In genomic region chr19:37583340-37583739, GRCh38 we compare ENCODE assay signal across 22 cellular contexts. TPM values are rescaled to one million over a fixed set of nuclear protein-coding genes. Genes with fewer than 3 reads are reported as not detected.
DNase-seq lines count a peak whose midpoint lies in the region; ATAC-seq and TF ChIP-seq lines count a peak whose summit lies in the region.
"Had no signal": no experiment of that assay in that cellular context is flagged by ENCODE, and none has a peak within 500 bp of the region (broad histone marks: within the 10 kb centered on the region; RNA-seq: fewer than 3 reads in every experiment).

No MANE protein-coding gene starts in this region.

- H3K79me2 ChIP-seq in GM23338 (replicated peaks; ENCODE audit: insufficient read depth) = peaks cover 2% of the 10 kb centered on the region

- POLR2A ChIA-PET in WTC11 (lab: Charles Lee) = interaction anchor here (0.9 kb wide), 2 partner anchors 11 to 76 kb away, joined by 3 to 4 read pairs; partner anchors contain the start of genes ZNF540, ZNF571 and ZNF793

- DNase-seq in GM23338 (ENCODE audit: low spot score) (peak; percentile 66), NB4 (ENCODE audit: low read depth) (no peak), WTC11 (ENCODE audit: low spot score) (peak; percentile 40), mucosa of gallbladder (ENCODE audit: low spot score) (no peak), NCI-H2107 treated with DMSO at 0.1 percent for 48 hours (lab: John Stamatoyannopoulos, UW; ENCODE audit: unreplicated experiment) (no peak), cerebellar nuclear complex (lab: John Stamatoyannopoulos, UW) (no peak)
- no peak for DNase-seq in activated CD4-positive, CD25-positive, alpha-beta regulatory T cell treated with anti-CD3 and anti-CD28 coated beads, Interleukin-2, amount 50 U/mL, for 72 hours
- DNase-seq: Calu3; CD4-positive, alpha-beta T cell; DMS79 treated with DMSO at 0.1 percent for 48 hours; GDM1; GM23248; KG1; NCI-H1105 treated with DMSO at 0.1 percent for 48 hours; NCI-H1694 treated with DMSO at 0.1 percent for 48 hours; NCI-H526 treated with DMSO at 0.1 percent for 48 hours; Peyer's patch; SHP77; SK-N-SH; T-cell had no signal

- H3K27ac Mint-ChIP-seq in GM23338 (no peak overlapping the region), WTC11 (no peak overlapping the region)
- H3K27ac Mint-ChIP-seq: B cell; CD4-positive, alpha-beta T cell; T-cell had no signal

- H3K27me3 ChIP-seq in GM23338 (ENCODE audit: insufficient read depth) (no peaks in the 10 kb centered on the region), muscle layer of duodenum (ENCODE audit: low read depth, low read length) (no peaks in the 10 kb centered on the region)
- H3K27me3 ChIP-seq: Peyer's patch had no signal

- ATAC-seq in GM23338 (peak; percentile 67), WTC11 (peak; percentile 83)
- ATAC-seq: T-cell had no signal

- no peak for TF ChIP-seq POLR2A in NB4 (IDR thresholded peaks at IDR 0.05; ENCODE audit: extremely low read depth, insufficient read length)

- peaks cover 3% of the 10 kb centered on the region; the same call in 1 of the 2 replicates for H3K36me3 ChIP-seq in GM23338 (ENCODE audit: insufficient read depth)
- peaks cover 53 to 94% of the 10 kb centered on the region in 2 donors for H3K36me3 ChIP-seq in muscle layer of duodenum (ENCODE audit: control insufficient read depth in 1 of 2, insufficient read depth in 2 of 2, low read length in 2 of 2)

- no peaks in the 10 kb centered on the region for H3K4me1 Mint-ChIP-seq in GM23338
- no peaks in the 10 kb centered on the region for H3K4me1 Mint-ChIP-seq in WTC11
- H3K4me1 Mint-ChIP-seq: B cell had no signal

- H3K27ac ChIP-seq in GM23338 (ENCODE audit: low read depth) (no peak overlapping the region), muscle layer of duodenum (ENCODE audit: low read length) (no peak overlapping the region)
- H3K27ac ChIP-seq: GM23248, Peyer's patch had no signal

- H3K9me3 ChIP-seq in muscle layer of duodenum (ENCODE audit: control insufficient read depth in 1 of 2, low read length in 2 of 2) = peaks cover 70 to 87% of the 10 kb centered on the region in 2 donors

- no peaks in the 10 kb centered on the region for H3K4me1 ChIP-seq in GM23338 (ENCODE audit: insufficient read depth)
- H3K4me1 ChIP-seq in muscle layer of duodenum (ENCODE audit: control insufficient read depth in 1 of 2, insufficient read depth in 2 of 2, low read length in 2 of 2) = no peaks in the 10 kb centered on the region
- H3K4me1 ChIP-seq: Peyer's patch had no signal

- H3K4me3 ChIP-seq in GM23338 (no peak overlapping the region), NB4 (ENCODE audit: low read depth, low read length) (no peak overlapping the region), muscle layer of duodenum (ENCODE audit: low read depth in 1 of 2, low read length in 2 of 2) (peak overlapping the region; percentile 11 to 37)
- H3K4me3 ChIP-seq: GM23248, Peyer's patch had no signal

- H3K27me3 Mint-ChIP-seq in GM23338 (ENCODE audit: insufficient read depth, low read depth, poor library complexity) (no peaks in the 10 kb centered on the region), WTC11 (ENCODE audit: low read depth) (no peaks in the 10 kb centered on the region)
- H3K27me3 Mint-ChIP-seq: B cell; CD4-positive, alpha-beta T cell; T-cell had no signal

- CTCF ChIA-PET in WTC11 (lab: Charles Lee) = interaction anchor here (0.6 to 1.3 kb wide), 8 partner anchors 10 to 221 kb away, joined by 3 to 11 read pairs (median 4); partner anchors contain the start of genes ZNF527, ZNF540, ZNF571 and ZNF793

- no peak overlapping the region for H3K4me2 ChIP-seq in GM23338
- H3K4me2 ChIP-seq: SK-N-SH had no signal

- H3K36me3 Mint-ChIP-seq in GM23338 (ENCODE audit: low read depth) (peaks cover 38% of the 10 kb centered on the region), WTC11 (peaks cover 42% of the 10 kb centered on the region)

- H3K4me3 Mint-ChIP-seq in GM23338 (no peak overlapping the region), WTC11 (no peak overlapping the region)
- H3K4me3 Mint-ChIP-seq: B cell; CD4-positive, alpha-beta T cell; T-cell had no signal

- H2AFZ ChIP-seq in GM23338 = no peak overlapping the region
- H2AFZ ChIP-seq: GM23248 had no signal

- H3F3A ChIP-seq in GM23338 (replicated peaks; ENCODE audit: low read depth) = no peaks in the 10 kb centered on the region

- H3K9me2 ChIP-seq in GM23338 (ENCODE audit: insufficient read depth) = peaks cover 10% of the 10 kb centered on the region; the same call in 1 of the 2 replicates
- H3K9me2 ChIP-seq: SK-N-SH had no signal

- H4K20me1 ChIP-seq in GM23338 (replicated peaks; ENCODE audit: insufficient read depth) = no peaks in the 10 kb centered on the region

- peak; percentile 55 to 63 for TF ChIP-seq CTCF in GM23338 (conservative IDR thresholded peaks at IDR 0.05; ENCODE audit: low read depth in 2 of 2)
- peak; percentile 8 for TF ChIP-seq CTCF in NB4 (IDR thresholded peaks at IDR 0.05; ENCODE audit: low read depth, low read length)
- TF ChIP-seq CTCF in WTC11 (IDR thresholded peaks at IDR 0.05) = no peak

- H3K9me3 Mint-ChIP-seq in GM23338 (peaks cover 62% of the 10 kb centered on the region), WTC11 (peaks cover 24% of the 10 kb centered on the region)

TF ChIP-seq in GM23338, 12 proteins besides CTCF, POLR2A, EP300 and RAD21:
- TF ChIP-seq CREB1 (CRISPR knock-in tag; IDR thresholded peaks at IDR 0.05; ENCODE audit: low read depth) = no peak
- no peak for TF ChIP-seq JUNB (IDR thresholded peaks at IDR 0.05; ENCODE audit: unreplicated experiment)
- TF ChIP-seq NANOG (IDR thresholded peaks at IDR 0.05; ENCODE audit: borderline replicate concordance) = no peak

TF ChIP-seq in WTC11, 78 proteins besides CTCF, POLR2A, EP300 and RAD21:
- no peak for TF ChIP-seq ZNF232 (CRISPR knock-in tag; IDR thresholded peaks at IDR 0.05)
- no peak for TF ChIP-seq ATF2 (CRISPR knock-in tag; IDR thresholded peaks at IDR 0.05; ENCODE audit: borderline replicate concordance, low read depth)
- TF ChIP-seq, protein P1, sequence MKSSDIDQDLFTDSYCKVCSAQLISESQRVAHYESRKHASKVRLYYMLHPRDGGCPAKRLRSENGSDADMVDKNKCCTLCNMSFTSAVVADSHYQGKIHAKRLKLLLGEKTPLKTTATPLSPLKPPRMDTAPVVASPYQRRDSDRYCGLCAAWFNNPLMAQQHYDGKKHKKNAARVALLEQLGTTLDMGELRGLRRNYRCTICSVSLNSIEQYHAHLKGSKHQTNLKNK (CRISPR knock-in tag; IDR thresholded peaks at IDR 0.05) = no peak
- no peak for TF ChIP-seq MLX (CRISPR knock-in tag; IDR thresholded peaks at IDR 0.05)
- TF ChIP-seq MXD4 (CRISPR knock-in tag; IDR thresholded peaks at IDR 0.05; ENCODE audit: borderline replicate concordance) = no peak

RNA-seq across cellular contexts. Expression of gene ZNF571, which starts 11.3 kb away (rescaled TPM):
- 4.4 and 6.3 TPM in 2 replicates for total RNA-seq in GM23338 (2014; rRNA removed; shearing (Covaris generic))
- polyA plus RNA-seq in GM23338 (2016; fragmentation: Nextera tagmentation; extraction: Ambion mirVana) = 5.0 TPM in 2 replicates
- total RNA-seq in WTC11 (2021) = 3.9 to 5.1 TPM (median 4.4 TPM) in 3 replicates
- 7.3 TPM for total RNA-seq in mucosa of gallbladder

RNA-seq across cellular contexts. Expression of gene ZNF540, which starts 11.3 kb away (rescaled TPM):
- total RNA-seq in GM23338 (2014; rRNA removed; shearing (Covaris generic)) = 3.0 TPM in 1 of 2 replicates, not detected in the other
- not detected in 2 replicates for polyA plus RNA-seq in GM23338 (2016; fragmentation: Nextera tagmentation; extraction: Ambion mirVana)
- total RNA-seq in WTC11 (2021) = 0.07 to 0.53 TPM (median 0.28 TPM) in 3 replicates
- 3.1 TPM for total RNA-seq in mucosa of gallbladder

Comparison
In these comparisons a context has a peak if more than half of its experiments do, and no peak if none do; other contexts are left out.
1. DNase-seq: peak in GM23338 (single experiment) and WTC11 (single experiment); none in NB4 (single experiment), mucosa of gallbladder (single experiment), activated CD4-positive, CD25-positive, alpha-beta regulatory T cell treated with anti-CD3 and anti-CD28 coated beads, Interleukin-2, amount 50 U/mL, for 72 hours (single experiment), NCI-H2107 treated with DMSO at 0.1 percent for 48 hours (single experiment) and cerebellar nuclear complex (0 of 2).
2. H3K4me3 ChIP-seq: peak in muscle layer of duodenum (2 of 2); none in GM23338 (single experiment) and NB4 (single experiment).